In the genomic region with DNA sequence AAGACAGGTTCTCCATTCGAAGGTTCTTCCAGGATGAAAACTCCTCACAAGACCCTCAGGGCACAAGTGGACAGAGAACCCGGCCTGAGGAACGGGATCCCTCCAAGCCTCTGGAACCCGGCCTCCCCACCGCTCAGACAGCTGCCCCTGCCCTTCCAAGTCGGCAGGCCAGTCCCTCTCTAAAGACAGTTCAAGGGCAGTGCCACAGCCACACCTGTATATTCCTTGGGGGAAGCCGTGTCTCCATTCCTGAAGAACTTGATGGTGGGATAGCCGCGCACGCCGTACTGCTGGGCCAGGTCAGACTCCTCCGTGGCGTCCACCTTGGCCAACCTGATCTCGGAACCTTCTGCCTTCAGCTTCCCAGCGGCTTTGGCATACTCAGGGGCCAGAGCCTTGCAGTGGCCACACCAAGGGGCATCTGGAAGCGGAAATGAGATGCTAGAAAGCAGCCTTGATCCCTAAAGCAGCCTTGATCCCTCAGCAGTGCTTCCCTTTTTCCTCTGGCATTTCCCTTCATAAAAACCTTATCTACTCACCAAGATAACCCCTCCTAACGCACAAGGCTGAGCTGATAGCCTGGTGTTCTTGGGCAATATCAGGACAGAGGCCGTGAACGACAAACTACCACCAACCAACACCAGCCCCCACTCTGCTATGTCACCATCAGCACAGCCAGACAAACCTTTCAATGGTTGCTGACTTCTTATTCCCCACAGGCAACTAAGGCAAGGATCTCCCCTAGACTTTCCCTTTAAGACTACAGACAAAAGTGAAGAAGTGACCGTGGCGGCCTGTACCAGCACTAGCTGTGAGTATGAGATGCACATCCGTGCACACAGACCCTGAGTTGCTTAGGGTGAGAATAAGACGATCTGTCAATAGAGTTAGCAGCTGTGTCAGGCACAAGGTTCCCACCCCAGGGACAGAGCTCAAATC, we compare ENCODE assay signal across 8 cellular contexts. TPM values are rescaled to one million over a fixed set of nuclear protein-coding genes. Genes with fewer than 3 reads are reported as not detected.
DNase-seq lines count a peak whose midpoint lies in the region; ATAC-seq and TF ChIP-seq lines count a peak whose summit lies in the region.

No MANE protein-coding gene starts in this region.

- peak overlapping the region; percentile 87 for H3K4me3 Mint-ChIP-seq in activated CD8-positive, alpha-beta memory T cell treated with anti-CD3 and anti-CD28 coated beads, Interleukin-2, amount 10 ng/mL, durations not matched to agents 7 days and 5 days

- no peak for ATAC-seq in activated CD8-positive, alpha-beta memory T cell treated with anti-CD3 and anti-CD28 coated beads, Interleukin-2, amount 10 ng/mL, durations not matched to agents 7 days and 5 days
- no peak for ATAC-seq in activated naive CD4-positive, alpha-beta T cell treated with anti-CD3 and anti-CD28 coated beads, Interleukin-2, amount 50 U/mL, for 72 hours
- ATAC-seq in HG03354 (IDR thresholded peaks at IDR 0.05; ENCODE audit: poor library complexity, severe bottlenecking, unreplicated experiment) (no peak), GM18858 (IDR thresholded peaks at IDR 0.05; ENCODE audit: unreplicated experiment) (no peak)

- H3K4me3 ChIP-seq in kidney epithelial cell (ENCODE audit: low read depth, low read length) = peak overlapping the region; percentile 77
- H3K4me3 ChIP-seq in tibial artery = peak overlapping the region; percentile 88 to 96

- no peak for TF ChIP-seq CTCF in kidney epithelial cell (IDR thresholded peaks at IDR 0.05; ENCODE audit: insufficient read depth, low read length, poor library complexity, severe bottlenecking)
- no peak for TF ChIP-seq CTCF in tibial artery (IDR thresholded peaks at IDR 0.05)

- peaks cover 55% of the 10 kb centered on the region for H3K4me1 Mint-ChIP-seq in activated CD8-positive, alpha-beta memory T cell treated with anti-CD3 and anti-CD28 coated beads, Interleukin-2, amount 10 ng/mL, durations not matched to agents 7 days and 5 days

- no peaks in the 10 kb centered on the region for H3K9me3 ChIP-seq in tibial artery

- H3K27me3 ChIP-seq in kidney epithelial cell (ENCODE audit: control insufficient read depth, insufficient read depth, low read length) (no peaks in the 10 kb centered on the region), tibial artery (no peaks in the 10 kb centered on the region)

- peak overlapping the region; percentile 88 for H3K27ac Mint-ChIP-seq in activated CD8-positive, alpha-beta memory T cell treated with anti-CD3 and anti-CD28 coated beads, Interleukin-2, amount 10 ng/mL, durations not matched to agents 7 days and 5 days
- H3K27ac Mint-ChIP-seq in activated naive CD4-positive, alpha-beta T cell treated with anti-CD3 and anti-CD28 coated beads, Interleukin-2, amount 50 U/mL, for 72 hours = peak overlapping the region; percentile 77 to 98

- no peak for DNase-seq in activated CD8-positive, alpha-beta memory T cell treated with anti-CD3 and anti-CD28 coated beads, Interleukin-2, amount 10 ng/mL, durations not matched to agents 7 days and 5 days
- no peak for DNase-seq in activated CD8-positive, alpha-beta memory T cell treated with anti-CD3 and anti-CD28 coated beads, Interleukin-2, amount 50 U/mL, for 4 hours
- DNase-seq in activated naive CD4-positive, alpha-beta T cell treated with anti-CD3 and anti-CD28 coated beads, Interleukin-2, amount 50 U/mL, for 72 hours (ENCODE audit: low spot score in 2 of 2) = no peak
- DNase-seq in kidney epithelial cell (ENCODE audit: low read depth) (no peak), tibial artery (no peak), NCI-H1436 (lab: John Stamatoyannopoulos, UW) (no peak)

- no peaks in the 10 kb centered on the region for H3K9me3 Mint-ChIP-seq in activated CD8-positive, alpha-beta memory T cell treated with anti-CD3 and anti-CD28 coated beads, Interleukin-2, amount 10 ng/mL, durations not matched to agents 7 days and 5 days (ENCODE audit: low read depth)
- H3K9me3 Mint-ChIP-seq in activated naive CD4-positive, alpha-beta T cell treated with anti-CD3 and anti-CD28 coated beads, Interleukin-2, amount 50 U/mL, for 72 hours = no peaks in the 10 kb centered on the region

- peaks cover 0 to 58% (median 36%) of the 10 kb centered on the region in 4 donors for H3K4me1 ChIP-seq in tibial artery

- H3K36me3 Mint-ChIP-seq in activated CD8-positive, alpha-beta memory T cell treated with anti-CD3 and anti-CD28 coated beads, Interleukin-2, amount 10 ng/mL, durations not matched to agents 7 days and 5 days = peaks cover 42% of the 10 kb centered on the region
- H3K36me3 Mint-ChIP-seq in activated naive CD4-positive, alpha-beta T cell treated with anti-CD3 and anti-CD28 coated beads, Interleukin-2, amount 50 U/mL, for 72 hours = peaks cover 28 to 48% of the 10 kb centered on the region in 2 donors

- H3K27me3 Mint-ChIP-seq in activated CD8-positive, alpha-beta memory T cell treated with anti-CD3 and anti-CD28 coated beads, Interleukin-2, amount 10 ng/mL, durations not matched to agents 7 days and 5 days = no peaks in the 10 kb centered on the region

- H3K36me3 ChIP-seq in kidney epithelial cell (ENCODE audit: control insufficient read depth, insufficient read depth, low read length) (peaks cover 4% of the 10 kb centered on the region), tibial artery (peaks cover 21 to 61% (median 25%) of the 10 kb centered on the region in 3 donors)

- peak overlapping the region; percentile 90 to 93 for H3K27ac ChIP-seq in tibial artery

- CTCF ChIA-PET in activated CD8-positive, alpha-beta memory T cell treated with anti-CD3 and anti-CD28 coated beads, Interleukin-2, amount 10 ng/mL, durations not matched to agents 7 days and 5 days (lab: Charles Lee) = interaction anchor here (0.8 to 1.5 kb wide), 5 partner anchors 10 to 33 kb away, joined by 3 to 7 read pairs (median 5); a partner anchor contains a TSS

- intact Hi-C loops in tibial artery (cut with DNase I; ENCODE audit: low total_unique reads) = loop anchor here (5.0 kb wide), 1 partner anchor 1048 kb away; no protein-coding TSS in a partner anchor

RNA-seq across cellular contexts. Expression of a gene that starts 1.1 kb away (rescaled TPM):
- total RNA-seq in activated CD8-positive, alpha-beta memory T cell treated with anti-CD3 and anti-CD28 coated beads, Interleukin-2, amount 10 ng/mL, durations not matched to agents 7 days and 5 days = 100 to 1,000 TPM; 333 to 416 TPM
- total RNA-seq in activated naive CD4-positive, alpha-beta T cell treated with anti-CD3 and anti-CD28 coated beads, Interleukin-2, amount 50 U/mL, for 72 hours = 100 to 1,000 TPM; 382 to 460 TPM
- total RNA-seq in kidney epithelial cell = 870 and 1,165 TPM in 2 replicates

RNA-seq across cellular contexts. Expression of a gene that starts 11.9 kb away (rescaled TPM):
- 100 to 1,000 TPM; 693 to 725 TPM for total RNA-seq in activated CD8-positive, alpha-beta memory T cell treated with anti-CD3 and anti-CD28 coated beads, Interleukin-2, amount 10 ng/mL, durations not matched to agents 7 days and 5 days
- 100 to 1,000 TPM; 328 to 513 TPM for total RNA-seq in activated naive CD4-positive, alpha-beta T cell treated with anti-CD3 and anti-CD28 coated beads, Interleukin-2, amount 50 U/mL, for 72 hours
- 243 and 355 TPM in 2 replicates for total RNA-seq in kidney epithelial cell

RNA-seq across cellular contexts. Expression of a gene that starts 24.4 kb away (rescaled TPM):
- total RNA-seq in activated CD8-positive, alpha-beta memory T cell treated with anti-CD3 and anti-CD28 coated beads, Interleukin-2, amount 10 ng/mL, durations not matched to agents 7 days and 5 days = not detected
- not detected for total RNA-seq in activated naive CD4-positive, alpha-beta T cell treated with anti-CD3 and anti-CD28 coated beads, Interleukin-2, amount 50 U/mL, for 72 hours
- 0.38 TPM in 1 of 2 replicates, not detected in the other for total RNA-seq in kidney epithelial cell

RNA-seq across cellular contexts. Expression of a gene that starts 26.1 kb away (rescaled TPM):
- total RNA-seq in activated CD8-positive, alpha-beta memory T cell treated with anti-CD3 and anti-CD28 coated beads, Interleukin-2, amount 10 ng/mL, durations not matched to agents 7 days and 5 days = 10 to 100 TPM; 49.9 to 50.1 TPM
- 10 to 100 TPM; 40.4 to 55.3 TPM for total RNA-seq in activated naive CD4-positive, alpha-beta T cell treated with anti-CD3 and anti-CD28 coated beads, Interleukin-2, amount 50 U/mL, for 72 hours
- total RNA-seq in kidney epithelial cell = 131 and 137 TPM in 2 replicates

RNA-seq across cellular contexts. Expression of a gene that starts 32.1 kb away (rescaled TPM):
- total RNA-seq in activated CD8-positive, alpha-beta memory T cell treated with anti-CD3 and anti-CD28 coated beads, Interleukin-2, amount 10 ng/mL, durations not matched to agents 7 days and 5 days = 100 to 1,000 TPM; 215 to 236 TPM
- total RNA-seq in activated naive CD4-positive, alpha-beta T cell treated with anti-CD3 and anti-CD28 coated beads, Interleukin-2, amount 50 U/mL, for 72 hours = 100 to 1,000 TPM; 186 TPM
- total RNA-seq in kidney epithelial cell = 143 and 151 TPM in 2 replicates
